Comparison of ENCODE assay signal across 8 cellular contexts in the genomic region with DNA sequence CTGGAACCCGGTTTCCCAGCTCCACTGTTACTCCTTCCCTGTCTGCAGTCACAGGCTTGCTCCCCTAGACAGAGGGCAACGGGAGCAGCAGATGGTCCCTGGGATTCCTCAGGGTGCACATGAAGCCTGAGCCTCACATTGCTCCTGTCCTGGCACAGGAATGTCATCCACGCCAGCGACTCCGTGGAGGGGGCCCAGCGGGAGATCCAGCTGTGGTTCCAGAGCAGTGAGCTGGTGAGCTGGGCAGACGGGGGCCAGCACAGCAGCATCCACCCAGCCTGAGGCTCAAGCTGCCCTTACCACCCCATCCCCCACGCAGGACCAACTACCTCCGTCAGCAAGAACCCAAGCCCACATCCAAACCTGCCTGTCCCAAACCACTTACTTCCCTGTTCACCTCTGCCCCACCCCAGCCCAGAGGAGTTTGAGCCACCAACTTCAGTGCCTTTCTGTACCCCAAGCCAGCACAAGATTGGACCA. TPM values are rescaled to one million over a fixed set of nuclear protein-coding genes. Genes with fewer than 3 reads are reported as not detected.
A peak's percentile ranks its signal among the peaks of the same experiment; 100 is the strongest.
DNase-seq lines count a peak whose midpoint lies in the region; ATAC-seq and TF ChIP-seq lines count a peak whose summit lies in the region.

No MANE protein-coding gene starts in this region.

- H3K36me3 Mint-ChIP-seq in activated CD4-positive, alpha-beta T cell treated with anti-CD3 and anti-CD28 coated beads, Interleukin-2, amount 10 ng/mL, durations not matched to agents 7 days and 5 days (ENCODE audit: low read depth) = no peaks in the 10 kb centered on the region

- H4K20me1 ChIP-seq in SU-DHL-6 (ENCODE audit: low read depth, low read length) = no peaks in the 10 kb centered on the region

- H3K9me3 Mint-ChIP-seq in activated CD4-positive, alpha-beta T cell treated with anti-CD3 and anti-CD28 coated beads, Interleukin-2, amount 10 ng/mL, durations not matched to agents 7 days and 5 days = no peaks in the 10 kb centered on the region

- H3K27me3 ChIP-seq in SU-DHL-6 (ENCODE audit: low read length) = no peaks in the 10 kb centered on the region
- no peaks in the 10 kb centered on the region for H3K27me3 ChIP-seq in gastroesophageal sphincter
- no peaks in the 10 kb centered on the region for H3K27me3 ChIP-seq in stomach

- TF ChIP-seq EP300 in gastroesophageal sphincter (IDR thresholded peaks at IDR 0.05) (no peak), stomach (IDR thresholded peaks at IDR 0.05) (no peak)

- intact Hi-C loops in stomach (cut with DNase I; ENCODE audit: low total_unique reads) = no loop called here

- H3K4me1 ChIP-seq in gastroesophageal sphincter (peaks cover 0 to 61% (median 11%) of the 10 kb centered on the region in 3 donors), stomach (peaks cover 24 to 61% (median 47%) of the 10 kb centered on the region in 4 donors)

- H3K4me1 Mint-ChIP-seq in activated CD4-positive, alpha-beta T cell treated with anti-CD3 and anti-CD28 coated beads, Interleukin-2, amount 10 ng/mL, durations not matched to agents 7 days and 5 days = peaks cover 24% of the 10 kb centered on the region

- ATAC-seq in gastroesophageal sphincter (no peak), GM18868 (IDR thresholded peaks at IDR 0.05; ENCODE audit: unreplicated experiment) (no peak)

- DNase-seq in activated CD4-positive, alpha-beta T cell treated with anti-CD3 and anti-CD28 coated beads, Interleukin-2, amount 10 ng/mL, durations not matched to agents 7 days and 5 days = no peak
- DNase-seq in activated CD4-positive, alpha-beta T cell treated with anti-CD3 and anti-CD28 coated beads for 48 hours = no peak
- no peak for DNase-seq in stomach
- no peak for DNase-seq in H4 (ENCODE audit: low spot score)
- DNase-seq in stimulated activated naive CD4-positive, alpha-beta T cell (lab: John Stamatoyannopoulos, UW) = no peak

- H3K4me3 ChIP-seq in SU-DHL-6 (ENCODE audit: insufficient read depth, low read length, poor library complexity, severe bottlenecking) (peak overlapping the region; percentile 87), gastroesophageal sphincter (peak overlapping the region in 1 of 2 donors; percentile 84), stomach (peak overlapping the region in 2 of 4 donors; percentile 67 to 69)

- peak overlapping the region; percentile 88 for H3K9ac ChIP-seq in SU-DHL-6 (ENCODE audit: low read length)

- TF ChIP-seq POLR2A in gastroesophageal sphincter (IDR thresholded peaks at IDR 0.05) (no peak), stomach (IDR thresholded peaks at IDR 0.05) (no peak)

- no peak overlapping the region for H3K27ac ChIP-seq in SU-DHL-6 (ENCODE audit: low read depth, low read length)
- H3K27ac ChIP-seq in gastroesophageal sphincter = peak overlapping the region in 3 of 4 donors; percentile 89 to 97 (median 90)
- peak overlapping the region; percentile 24 to 96 (median 95) for H3K27ac ChIP-seq in stomach

- no peaks in the 10 kb centered on the region for H3K9me3 ChIP-seq in SU-DHL-6 (ENCODE audit: insufficient read depth, low read length)
- no peaks in the 10 kb centered on the region for H3K9me3 ChIP-seq in gastroesophageal sphincter
- H3K9me3 ChIP-seq in stomach = no peaks in the 10 kb centered on the region

- H3K79me2 ChIP-seq in SU-DHL-6 (ENCODE audit: insufficient read depth, low read length) = no peaks in the 10 kb centered on the region

- peaks cover 10% of the 10 kb centered on the region for H3K27me3 Mint-ChIP-seq in activated CD4-positive, alpha-beta T cell treated with anti-CD3 and anti-CD28 coated beads, Interleukin-2, amount 10 ng/mL, durations not matched to agents 7 days and 5 days

- H3K4me3 Mint-ChIP-seq in activated CD4-positive, alpha-beta T cell treated with anti-CD3 and anti-CD28 coated beads, Interleukin-2, amount 10 ng/mL, durations not matched to agents 7 days and 5 days = peak overlapping the region; percentile 87

- POLR2A ChIA-PET in activated CD4-positive, alpha-beta T cell treated with anti-CD3 and anti-CD28 coated beads, Interleukin-2, amount 10 ng/mL, durations not matched to agents 7 days and 5 days (lab: Charles Lee) = interaction anchor here (0.5 to 0.6 kb wide), 2 partner anchors 8 to 140 kb away, joined by 3 to 4 read pairs; no protein-coding TSS in a partner anchor

- 76% methylated on average over 2 of the region's 9 CpGs; no CpG with 5 or more reads in 1 of the 2 donors for whole genome bisulfite sequencing in gastroesophageal sphincter (ENCODE audit: low coverage in 1 of 2), 2 donors
- 61 to 72% (median 69%) methylated on average over 7 to 9 of the region's 9 CpGs for WGBS in stomach, 5 donors

- peak overlapping the region; percentile 69 for H3K4me2 ChIP-seq in SU-DHL-6 (ENCODE audit: low read depth, low read length, poor library complexity, severe bottlenecking)

- H3F3A ChIP-seq in SU-DHL-6 (ENCODE audit: insufficient read depth) = peaks cover 13% of the 10 kb centered on the region

- no peak overlapping the region for H2AFZ ChIP-seq in SU-DHL-6 (ENCODE audit: low read depth, low read length, severe bottlenecking)

- CTCF ChIA-PET in activated CD4-positive, alpha-beta T cell treated with anti-CD3 and anti-CD28 coated beads, Interleukin-2, amount 10 ng/mL, durations not matched to agents 7 days and 5 days (lab: Charles Lee) = interaction anchor here (0.7 kb wide), 1 partner anchor 8 kb away, joined by 3 read pairs; no protein-coding TSS in a partner anchor

- no peak for TF ChIP-seq CTCF in SU-DHL-6 (IDR thresholded peaks at IDR 0.05; ENCODE audit: insufficient read depth, low read length, poor library complexity, severe bottlenecking)
- TF ChIP-seq CTCF in gastroesophageal sphincter (IDR thresholded peaks at IDR 0.05) = no peak
- TF ChIP-seq CTCF in stomach (IDR thresholded peaks at IDR 0.05) = no peak

- no peaks in the 10 kb centered on the region for H3K9me2 ChIP-seq in SU-DHL-6 (replicated peaks; ENCODE audit: insufficient read depth, low read length)

- peak overlapping the region; percentile 91 for H3K27ac Mint-ChIP-seq in activated CD4-positive, alpha-beta T cell treated with anti-CD3 and anti-CD28 coated beads, Interleukin-2, amount 10 ng/mL, durations not matched to agents 7 days and 5 days

- no peaks in the 10 kb centered on the region for H3K36me3 ChIP-seq in SU-DHL-6 (ENCODE audit: low read length)
- H3K36me3 ChIP-seq in gastroesophageal sphincter = peaks cover 0 to 12% of the 10 kb centered on the region in 2 donors
- peaks cover 0 to 15% (median 8%) of the 10 kb centered on the region in 4 donors for H3K36me3 ChIP-seq in stomach

RNA-seq across cellular contexts. Expression of a gene that starts 1.6 kb away (rescaled TPM):
- total RNA-seq in activated CD4-positive, alpha-beta T cell treated with anti-CD3 and anti-CD28 coated beads, Interleukin-2, amount 10 ng/mL, durations not matched to agents 7 days and 5 days = 1 to 10 TPM; 5.3 to 6.9 TPM
- total RNA-seq in gastroesophageal sphincter (10 to 100 TPM; 11.7 to 25.4 (median 19.9) TPM), stomach (100 to 1,000 TPM in 1 of 5 donors, 10 to 100 TPM in 2, 1 to 10 TPM in 2; 5.8 to 149 (median 12.5) TPM)
- polyA plus RNA-seq in stomach = 10 to 100 TPM; 20.8 to 24.5 (median 22.6) TPM
- 5.9 and 8.7 TPM in 2 replicates for total RNA-seq in H4 (2014; rRNA removed; shearing (Covaris generic))

RNA-seq across cellular contexts. Expression of a gene that starts 3.1 kb away (rescaled TPM):
- total RNA-seq in activated CD4-positive, alpha-beta T cell treated with anti-CD3 and anti-CD28 coated beads, Interleukin-2, amount 10 ng/mL, durations not matched to agents 7 days and 5 days = 10 to 100 TPM; 27.0 to 30.9 TPM
- total RNA-seq in gastroesophageal sphincter (100 to 1,000 TPM in 3 of 4 donors, 10 to 100 TPM in 1; 61.1 to 169 (median 136) TPM), stomach (100 to 1,000 TPM in 1 of 5 donors, 10 to 100 TPM in 4; 23.3 to 187 (median 49.0) TPM)
- polyA plus RNA-seq in stomach = 10 to 100 TPM; 84.0 to 97.7 (median 95.6) TPM
- total RNA-seq in H4 (2014; rRNA removed; shearing (Covaris generic)) = 87.5 and 95.3 TPM in 2 replicates

RNA-seq across cellular contexts. Expression of a gene that starts 18.3 kb away (rescaled TPM):
- 10 to 100 TPM; 85.2 to 99.2 TPM for total RNA-seq in activated CD4-positive, alpha-beta T cell treated with anti-CD3 and anti-CD28 coated beads, Interleukin-2, amount 10 ng/mL, durations not matched to agents 7 days and 5 days
- total RNA-seq in gastroesophageal sphincter (10 to 100 TPM; 19.9 to 47.6 (median 24.3) TPM), stomach (100 to 1,000 TPM in 4 of 5 donors, 10 to 100 TPM in 1; 20.7 to 364 (median 162) TPM)
- polyA plus RNA-seq in stomach = 10 to 100 TPM; 27.7 to 54.4 (median 33.9) TPM
- 13.7 and 15.9 TPM in 2 replicates for total RNA-seq in H4 (2014; rRNA removed; shearing (Covaris generic))

RNA-seq across cellular contexts. Expression of a gene that starts 25.3 kb away (rescaled TPM):
- 10 to 100 TPM; 22.7 to 26.0 TPM for total RNA-seq in activated CD4-positive, alpha-beta T cell treated with anti-CD3 and anti-CD28 coated beads, Interleukin-2, amount 10 ng/mL, durations not matched to agents 7 days and 5 days
- 10 to 100 TPM; 47.4 to 88.9 (median 58.6) TPM for total RNA-seq in gastroesophageal sphincter
- total RNA-seq in stomach = 100 to 1,000 TPM in 1 of 5 donors, 10 to 100 TPM in 3, 1 to 10 TPM in 1; 6.7 to 102 (median 57.8) TPM
- polyA plus RNA-seq in stomach = 10 to 100 TPM; 15.4 to 19.7 (median 16.2) TPM
- total RNA-seq in H4 (2014; rRNA removed; shearing (Covaris generic)) = 5.4 and 11.5 TPM in 2 replicates

RNA-seq across cellular contexts. Expression of a gene that starts 29.8 kb away (rescaled TPM):
- total RNA-seq in activated CD4-positive, alpha-beta T cell treated with anti-CD3 and anti-CD28 coated beads, Interleukin-2, amount 10 ng/mL, durations not matched to agents 7 days and 5 days = 10 to 100 TPM; 78.4 to 80.0 TPM
- 10 to 100 TPM; 47.7 to 93.5 (median 55.8) TPM for total RNA-seq in gastroesophageal sphincter
- 100 to 1,000 TPM in 1 of 5 donors, 10 to 100 TPM in 3, 1 to 10 TPM in 1; 9.9 to 106 (median 30.7) TPM for total RNA-seq in stomach
- polyA plus RNA-seq in stomach = 100 to 1,000 TPM in 1 of 3 donors, 10 to 100 TPM in 2; 78.8 to 100 (median 83.4) TPM
- total RNA-seq in H4 (2014; rRNA removed; shearing (Covaris generic)) = 159 and 167 TPM in 2 replicates
